30 cellular contexts compared by ENCODE assay signal in genomic region chr5:135881244-135881643, GRCh38. TPM values are rescaled to one million over a fixed set of nuclear protein-coding genes. Genes with fewer than 3 reads are reported as not detected.
DNase-seq lines count a peak whose midpoint lies in the region; ATAC-seq and TF ChIP-seq lines count a peak whose summit lies in the region.
"Had no signal": no experiment of that assay in that cellular context is flagged by ENCODE, and none has a peak within 500 bp of the region (broad histone marks: within the 10 kb centered on the region; RNA-seq: fewer than 3 reads in every experiment).

No MANE protein-coding gene starts in this region.

- DNase-seq in G401 (ENCODE audit: low spot score) (peak; percentile 13), anterior cingulate cortex (lab: John Stamatoyannopoulos, UW) (peak in 46 of 58 donors; percentile 8 to 85 (median 46)), head of caudate nucleus (peak in 31 of 42 donors; percentile 17 to 79 (median 48)), osteoblast (ENCODE audit: insufficient read length, low spot score, missing footprints) (peak; percentile 66), smooth muscle cell (lab: John Stamatoyannopoulos, UW; ENCODE audit: unreplicated experiment) (no peak), NCI-H1048 (lab: John Stamatoyannopoulos, UW) (no peak)
- DNase-seq: activated CD4-positive, alpha-beta T cell treated with anti-CD3 and anti-CD28 coated beads for 36 hours; activated CD8-positive, alpha-beta memory T cell treated with anti-CD3 and anti-CD28 coated beads for 24 hours; activated effector memory CD4-positive, alpha-beta T cell treated with anti-CD3 and anti-CD28 coated beads, Interleukin-2, amount 50 U/mL, for 16 hours; activated naive CD8-positive, alpha-beta T cell treated with anti-CD3 and anti-CD28 coated beads for 36 hours; BE2C; DMS153; kidney glomerular epithelial cell; NCI-H2081; NCI-H345; SK-N-SH; stimulated activated CD4-positive, alpha-beta T cell treated with anti-CD3 and anti-CD28 coated beads, Interleukin-1b, Interleukin-23, amount 100 ng/mL, for 48 hours; stimulated activated CD8-positive, alpha-beta memory T cell treated with anti-CD3 and anti-CD28 coated beads, Interleukin-4, amount 100 ng/mL, for 48 hours; stomach; T-helper 17 cell; transverse colon had no signal

- H3F3A ChIP-seq in smooth muscle cell (ENCODE audit: low read depth), result no peaks in the 10 kb centered on the region

- H3K36me3 ChIP-seq in osteoblast (ENCODE audit: insufficient read depth, low read length) (no peaks in the 10 kb centered on the region), smooth muscle cell (ENCODE audit: low read depth) (no peaks in the 10 kb centered on the region)
- H3K36me3 ChIP-seq: BE2C, stomach, transverse colon had no signal

- TF ChIP-seq CTCF in osteoblast (IDR thresholded peaks at IDR 0.05; ENCODE audit: extremely low read depth, low read depth, low read length) (no peak), smooth muscle cell (IDR thresholded peaks at IDR 0.05; ENCODE audit: borderline replicate concordance, insufficient read depth, poor library complexity, severe bottlenecking) (no peak)

- in situ Hi-C loops in G401 (cut with HindIII; ENCODE audit: low sequenced_read_pairs), result no loop called here

- no peak overlapping the region for H3K27ac ChIP-seq in osteoblast (ENCODE audit: low read depth, low read length)
- H3K27ac ChIP-seq in smooth muscle cell (ENCODE audit: low read depth), result no peak overlapping the region
- H3K27ac ChIP-seq: stomach, transverse colon had no signal

- H3K4me2 ChIP-seq in osteoblast (ENCODE audit: insufficient read depth, low read length) (no peak overlapping the region), smooth muscle cell (no peak overlapping the region)
- H3K4me2 ChIP-seq: SK-N-SH had no signal

- no peaks in the 10 kb centered on the region for H3K79me2 ChIP-seq in osteoblast (ENCODE audit: insufficient read depth, low read length)
- H3K79me2 ChIP-seq in smooth muscle cell (ENCODE audit: low read depth), result no peaks in the 10 kb centered on the region

- H3K4me1 ChIP-seq in osteoblast (ENCODE audit: insufficient read depth, low read length) (no peaks in the 10 kb centered on the region), smooth muscle cell (ENCODE audit: low read depth) (no peaks in the 10 kb centered on the region)
- H3K4me1 ChIP-seq: BE2C had no signal

- H3K27me3 ChIP-seq in osteoblast (ENCODE audit: insufficient read depth, low read length), result peaks cover 24% of the 10 kb centered on the region
- peaks cover 43% of the 10 kb centered on the region for H3K27me3 ChIP-seq in smooth muscle cell (ENCODE audit: low read depth)
- H3K27me3 ChIP-seq: transverse colon had no signal

- H2AFZ ChIP-seq in osteoblast (ENCODE audit: low read length) (no peak overlapping the region), smooth muscle cell (ENCODE audit: low read depth) (no peak overlapping the region)

- no peaks in the 10 kb centered on the region for H4K20me1 ChIP-seq in osteoblast (ENCODE audit: insufficient read depth, low read length)
- no peaks in the 10 kb centered on the region for H4K20me1 ChIP-seq in smooth muscle cell (ENCODE audit: low read depth)

- H3K4me3 ChIP-seq in osteoblast (ENCODE audit: insufficient read depth, low read length) (no peak overlapping the region), smooth muscle cell (no peak overlapping the region)
- H3K4me3 ChIP-seq: stomach, transverse colon had no signal

- intact Hi-C loops in head of caudate nucleus (cut with DNase I), result no loop called here

- H3K9me3 ChIP-seq in osteoblast (ENCODE audit: low read depth, low read length) (no peaks in the 10 kb centered on the region), smooth muscle cell (replicated peaks; ENCODE audit: low read depth) (no peaks in the 10 kb centered on the region)
- H3K9me3 ChIP-seq: BE2C, SK-N-SH, stomach, transverse colon had no signal

- WGBS in smooth muscle cell (ENCODE audit: low lambda C conversion rate), result 85% methylated on average over 4 of the region's 4 CpGs

- ATAC-seq in HG03442 (IDR thresholded peaks at IDR 0.05; ENCODE audit: unreplicated experiment) (no peak), HG03565 (IDR thresholded peaks at IDR 0.05; ENCODE audit: unreplicated experiment) (no peak)
- ATAC-seq: activated CD4-positive, alpha-beta T cell treated with anti-CD3 and anti-CD28 coated beads for 36 hours; T-helper 17 cell had no signal

- no peak overlapping the region for H3K9ac ChIP-seq in smooth muscle cell (ENCODE audit: low read depth)
- H3K9ac ChIP-seq: SK-N-SH had no signal

RNA-seq across cellular contexts. Expression of gene IL9, which starts 14.4 kb away (rescaled TPM):
- not detected in 2 replicates for total RNA-seq in G401 (2014; rRNA removed; shearing (Covaris generic))
- not detected in 2 replicates for total RNA-seq in osteoblast
- total RNA-seq in smooth muscle cell, result not detected in 2 replicates
- polyA plus RNA-seq in smooth muscle cell, result not detected in 2 replicates
- total RNA-seq: activated naive CD8-positive, alpha-beta T cell treated with anti-CD3 and anti-CD28 coated beads for 36 hours; astrocyte; endothelial cell of umbilical vein; glomerular endothelial cell; lung microvascular endothelial cell; neural crest cell; pulmonary artery endothelial cell; skeletal muscle tissue; stomach; T-helper 17 cell; transverse colon had no signal
- polyA plus RNA-seq: endothelial cell of umbilical vein, SK-N-SH, stomach had no signal

RNA-seq across cellular contexts. Expression of gene SLC25A48, which starts 46.8 kb away (rescaled TPM):
- total RNA-seq in G401 (2014; rRNA removed; shearing (Covaris generic)), result 1.2 TPM in 1 of 2 replicates, not detected in the other
- total RNA-seq in osteoblast, result not detected in 2 replicates
- total RNA-seq in smooth muscle cell, result 0.99 and 4.0 TPM in 2 replicates
- polyA plus RNA-seq in smooth muscle cell, result 0.85 and 1.7 TPM in 2 replicates
- total RNA-seq: activated CD4-positive, alpha-beta T cell treated with anti-CD3 and anti-CD28 coated beads for 36 hours; activated naive CD8-positive, alpha-beta T cell treated with anti-CD3 and anti-CD28 coated beads for 36 hours; astrocyte; endothelial cell of umbilical vein; glomerular endothelial cell; lung microvascular endothelial cell; neural crest cell; pulmonary artery endothelial cell; T-helper 17 cell had no signal
- polyA plus RNA-seq: endothelial cell of umbilical vein had no signal

Comparison
In these comparisons a context has a peak if more than half of its experiments do, and no peak if none do; other contexts are left out.
1. DNase-seq: peak in G401 (single experiment), anterior cingulate cortex (46 of 58), head of caudate nucleus (31 of 42) and osteoblast (single experiment); none in smooth muscle cell (single experiment) and NCI-H1048 (single experiment).